ENCODE assay signal across 10 cellular contexts in genomic region chr16:74936902-74937560, GRCh38. TPM values are rescaled to one million over a fixed set of nuclear protein-coding genes. Genes with fewer than 3 reads are reported as not detected.
DNase-seq lines count a peak whose midpoint lies in the region; ATAC-seq and TF ChIP-seq lines count a peak whose summit lies in the region.
"Had no signal": no experiment of that assay in that cellular context is flagged by ENCODE, and none has a peak within 500 bp of the region (broad histone marks: within the 10 kb centered on the region; RNA-seq: fewer than 3 reads in every experiment).

No MANE protein-coding gene starts in this region.

- H3K27ac ChIP-seq in PC-3 (ENCODE audit: low read length): peak overlapping the region; percentile 99
- H3K27ac ChIP-seq: A549 had no signal

- peaks cover 4% of the 10 kb centered on the region for H3K4me1 Mint-ChIP-seq in activated CD4-positive, alpha-beta T cell treated with anti-CD3 and anti-CD28 coated beads for 36 hours
- H3K4me1 Mint-ChIP-seq: neural crest cell had no signal

- intact Hi-C loops in activated CD4-positive, alpha-beta T cell treated with anti-CD3 and anti-CD28 coated beads for 36 hours (cut with DNase I, micrococcal nuclease): loop anchor here in 1 of 2 experiments (5.0 kb wide), 1 partner anchor 175 kb away; no protein-coding TSS in a partner anchor
- intact Hi-C loops in PC-3 (cut with micrococcal nuclease): loop anchor here (1.0 to 2.0 kb wide), 2 partner anchors 62 to 174 kb away; partner anchors contain the start of gene ZNRF1

- POLR2A ChIA-PET in activated CD4-positive, alpha-beta T cell treated with anti-CD3 and anti-CD28 coated beads for 36 hours (lab: Charles Lee): no interaction called here
- POLR2A ChIA-PET in PC-3 (lab: Charles Lee; ENCODE audit: unreplicated experiment): no interaction called here

- no peaks in the 10 kb centered on the region for H3K27me3 ChIP-seq in PC-3 (ENCODE audit: low read length)

- H3K79me2 ChIP-seq in PC-3 (ENCODE audit: low read length): no peaks in the 10 kb centered on the region

- H3K27ac Mint-ChIP-seq in activated CD4-positive, alpha-beta T cell treated with anti-CD3 and anti-CD28 coated beads for 36 hours: no peak overlapping the region

- H3K4me1 ChIP-seq in PC-3 (ENCODE audit: insufficient read depth, low read length): peaks cover 22% of the 10 kb centered on the region
- H3K4me1 ChIP-seq: A549 had no signal

- no peak overlapping the region for H2AFZ ChIP-seq in PC-3 (ENCODE audit: low read length)

- H3K9me3 ChIP-seq in PC-3 (ENCODE audit: low read length): no peaks in the 10 kb centered on the region
- H3K9me3 ChIP-seq: A549 had no signal

- H3F3A ChIP-seq in PC-3 (ENCODE audit: low read length, unreplicated experiment): no peaks in the 10 kb centered on the region

- CTCF ChIA-PET in activated CD4-positive, alpha-beta T cell treated with anti-CD3 and anti-CD28 coated beads for 36 hours (lab: Charles Lee): no interaction called here
- CTCF ChIA-PET in PC-3 (lab: Charles Lee): no interaction called here

- peaks cover 8% of the 10 kb centered on the region for H3K36me3 ChIP-seq in PC-3 (ENCODE audit: low read depth, low read length)

- peak overlapping the region; percentile 60 for H3K4me2 ChIP-seq in PC-3 (ENCODE audit: low read length)
- H3K4me2 ChIP-seq: A549 had no signal

- H3K36me3 Mint-ChIP-seq in activated CD4-positive, alpha-beta T cell treated with anti-CD3 and anti-CD28 coated beads for 36 hours (ENCODE audit: low read depth): peaks cover 36% of the 10 kb centered on the region

- H3K9ac ChIP-seq in PC-3 (ENCODE audit: low read length): peak overlapping the region; percentile 83

- no peaks in the 10 kb centered on the region for H3K27me3 Mint-ChIP-seq in activated CD4-positive, alpha-beta T cell treated with anti-CD3 and anti-CD28 coated beads for 36 hours

- no peaks in the 10 kb centered on the region for H3K9me3 Mint-ChIP-seq in activated CD4-positive, alpha-beta T cell treated with anti-CD3 and anti-CD28 coated beads for 36 hours (ENCODE audit: low read depth)
- H3K9me3 Mint-ChIP-seq: neural crest cell had no signal

- peak; percentile 88 for ATAC-seq in activated CD4-positive, alpha-beta T cell treated with anti-CD3 and anti-CD28 coated beads for 36 hours
- ATAC-seq in HG02763 (IDR thresholded peaks at IDR 0.05; ENCODE audit: unreplicated experiment) (peak; percentile 61), PC-3 (peak; percentile 100)

- BruUV-seq in PC-3 (replicated peaks; lab: Mats Ljungman, UMichigan): no TSS peak

- H3K9me2 ChIP-seq in PC-3 (replicated peaks; ENCODE audit: low read length): no peaks in the 10 kb centered on the region

- H4K20me1 ChIP-seq in PC-3 (ENCODE audit: low read length): no peaks in the 10 kb centered on the region

- no peak overlapping the region for H3K4me3 Mint-ChIP-seq in activated CD4-positive, alpha-beta T cell treated with anti-CD3 and anti-CD28 coated beads for 36 hours
- H3K4me3 Mint-ChIP-seq: neural crest cell had no signal

- no peak overlapping the region for H3K4me3 ChIP-seq in PC-3 (ENCODE audit: low read length)
- H3K4me3 ChIP-seq: A549 had no signal

- peak; percentile 35 for DNase-seq in activated CD4-positive, alpha-beta T cell treated with anti-CD3 and anti-CD28 coated beads for 36 hours
- no peak for DNase-seq in activated CD4-positive, alpha-beta T cell treated with anti-CD3 and anti-CD28 coated beads for 4 hours
- DNase-seq in PC-3: peak; percentile 93
- peak; percentile 89 for DNase-seq in kidney tubule cell (ENCODE audit: low spot score)
- DNase-seq in NCI-H2227 (lab: John Stamatoyannopoulos, UW; ENCODE audit: unreplicated experiment): no peak
- DNase-seq in hypothalamus (lab: John Stamatoyannopoulos, UW): no peak
- no peak for DNase-seq in activated naive CD4-positive, alpha-beta T cell (lab: John Stamatoyannopoulos, UW)

- TF ChIP-seq CTCF in PC-3 (conservative IDR thresholded peaks at IDR 0.05; ENCODE audit: low read depth, low read length): no peak

RNA-seq across cellular contexts. Expression of gene WDR59, which starts 47.9 kb away (rescaled TPM):
- 10 to 100 TPM; 69.2 to 91.4 TPM for total RNA-seq in activated CD4-positive, alpha-beta T cell treated with anti-CD3 and anti-CD28 coated beads for 36 hours
- total RNA-seq in PC-3 (2014; rRNA removed): 7.1 and 11.8 TPM in 2 replicates

Comparison
In these comparisons a context has a peak if more than half of its experiments do, and no peak if none do; other contexts are left out.
1. DNase-seq: peak in activated CD4-positive, alpha-beta T cell treated with anti-CD3 and anti-CD28 coated beads for 36 hours (single experiment), PC-3 (single experiment) and kidney tubule cell (single experiment); none in activated CD4-positive, alpha-beta T cell treated with anti-CD3 and anti-CD28 coated beads for 4 hours (0 of 2), NCI-H2227 (single experiment), hypothalamus (0 of 51) and activated naive CD4-positive, alpha-beta T cell (0 of 4).
2. Peak in every context shown above with its lines, with median percentiles within 50 percentile points of each other: ATAC-seq.